ENCODE assay signal across 8 cellular contexts in the genomic region with DNA sequence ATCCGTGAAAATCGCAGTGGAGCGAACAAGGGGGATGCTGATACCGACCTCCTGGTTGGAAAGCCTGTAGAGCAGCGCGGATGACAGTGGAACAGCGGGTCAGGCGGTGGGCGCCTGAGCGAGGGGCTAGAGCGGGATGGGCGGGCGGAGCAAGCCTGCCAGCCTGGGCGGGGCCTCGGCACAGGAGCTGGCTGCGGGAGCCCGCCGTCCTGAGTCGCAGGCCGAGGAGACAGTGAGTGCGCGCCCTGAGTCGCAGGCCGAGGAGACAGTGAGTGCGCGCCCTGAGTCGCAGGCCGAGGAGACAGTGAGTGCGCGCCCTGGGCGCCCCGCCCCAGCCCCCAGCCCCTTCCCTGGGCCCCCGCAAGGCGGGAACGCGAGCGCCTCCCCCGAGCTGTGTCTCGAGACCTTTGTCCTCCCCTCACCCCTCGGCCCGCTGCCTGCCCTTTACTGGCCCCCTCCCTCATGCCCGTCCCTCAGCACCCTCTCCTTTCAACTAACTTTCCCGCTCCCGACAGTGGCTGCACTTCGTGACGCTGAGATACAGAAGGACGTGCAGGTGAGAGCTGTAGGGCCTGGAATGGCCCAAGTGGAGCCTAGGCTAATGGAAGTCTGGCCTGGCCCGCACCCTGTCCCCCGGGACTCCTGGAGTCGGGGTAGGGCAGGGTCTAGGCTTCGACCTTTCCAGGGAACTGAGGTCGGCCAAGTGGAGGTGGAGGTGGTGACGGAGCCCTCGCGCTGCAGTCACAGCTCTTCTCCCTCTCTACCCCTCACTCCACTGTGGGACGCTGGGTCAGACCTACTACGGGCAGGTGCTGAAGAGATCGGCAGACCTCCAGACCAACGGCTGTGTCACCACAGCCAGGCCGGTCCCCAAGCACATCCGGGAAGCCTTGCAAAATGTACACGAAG. TPM values are rescaled to one million over a fixed set of nuclear protein-coding genes. Genes with fewer than 3 reads are reported as not detected.
DNase-seq lines count a peak whose midpoint lies in the region; ATAC-seq and TF ChIP-seq lines count a peak whose summit lies in the region.

A gene with protein sequence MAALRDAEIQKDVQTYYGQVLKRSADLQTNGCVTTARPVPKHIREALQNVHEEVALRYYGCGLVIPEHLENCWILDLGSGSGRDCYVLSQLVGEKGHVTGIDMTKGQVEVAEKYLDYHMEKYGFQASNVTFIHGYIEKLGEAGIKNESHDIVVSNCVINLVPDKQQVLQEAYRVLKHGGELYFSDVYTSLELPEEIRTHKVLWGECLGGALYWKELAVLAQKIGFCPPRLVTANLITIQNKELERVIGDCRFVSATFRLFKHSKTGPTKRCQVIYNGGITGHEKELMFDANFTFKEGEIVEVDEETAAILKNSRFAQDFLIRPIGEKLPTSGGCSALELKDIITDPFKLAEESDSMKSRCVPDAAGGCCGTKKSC (plus strand): TSS at position 181 of the 909 bp plus-strand sequence. CDS start 123 bp downstream, at position 304.

- TF ChIP-seq EP300 in suprapubic skin (IDR thresholded peaks at IDR 0.05), result no peak

- H3K36me3 ChIP-seq in NT2/D1 (ENCODE audit: insufficient read depth, insufficient read length, low read length) (peaks cover 11% of the 10 kb centered on the region), lower lobe of right lung (peaks cover 7% of the 10 kb centered on the region), suprapubic skin (peaks cover 4% of the 10 kb centered on the region)

- H3K4me3 ChIP-seq in NT2/D1 (ENCODE audit: insufficient read length, low read depth) (peak within 1 kb of the TSS; percentile 55), lower lobe of right lung (peak within 1 kb of the TSS; percentile 57), suprapubic skin (peak within 1 kb of the TSS; percentile 60)

- H3K27me3 ChIP-seq in NT2/D1 (ENCODE audit: insufficient read depth, insufficient read length) (no peaks in the 10 kb centered on the region), lower lobe of right lung (ENCODE audit: low read depth) (peaks cover 11% of the 10 kb centered on the region), suprapubic skin (no peaks in the 10 kb centered on the region)

- ATAC-seq in lower lobe of right lung (peak; percentile 85 to 90), GM21423 (IDR thresholded peaks at IDR 0.05; ENCODE audit: unreplicated experiment) (no peak), GM21576 (IDR thresholded peaks at IDR 0.05; ENCODE audit: unreplicated experiment) (no peak)

- under 1% methylated on average over 27 of the region's 62 CpGs for WGBS in suprapubic skin

- H3K9me3 ChIP-seq in NT2/D1 (ENCODE audit: insufficient read depth, low read length) (no peaks in the 10 kb centered on the region), lower lobe of right lung (no peaks in the 10 kb centered on the region), suprapubic skin (no peaks in the 10 kb centered on the region)

- intact Hi-C loops in lower lobe of right lung (cut with DNase I), result no loop called here

- no peak for TF ChIP-seq POLR2A in suprapubic skin (IDR thresholded peaks at IDR 0.05)

- H3K27ac ChIP-seq in lower lobe of right lung (no peak within 1 kb of the TSS), suprapubic skin (peak within 1 kb of the TSS; percentile 4)

- TF ChIP-seq CTCF in lower lobe of right lung (IDR thresholded peaks at IDR 0.05), result no peak
- TF ChIP-seq CTCF in suprapubic skin (IDR thresholded peaks at IDR 0.05), result no peak

- H3K4me1 ChIP-seq in NT2/D1 (ENCODE audit: insufficient read depth, insufficient read length), result peaks cover 2% of the 10 kb centered on the region
- H3K4me1 ChIP-seq in lower lobe of right lung, result peaks cover 14% of the 10 kb centered on the region
- peaks cover 14% of the 10 kb centered on the region for H3K4me1 ChIP-seq in suprapubic skin

- peak; percentile 61 for DNase-seq in activated CD8-positive, alpha-beta memory T cell treated with anti-CD3 and anti-CD28 coated beads for 24 hours
- DNase-seq in activated CD8-positive, alpha-beta memory T cell treated with anti-CD3 and anti-CD28 coated beads, Interleukin-2, amount 50 U/mL, for 4 hours, result no peak
- DNase-seq in NT2/D1 (ENCODE audit: low read depth, low spot score), result no peak
- DNase-seq in dermis blood vessel endothelial cell, result peak; percentile 25
- no peak for DNase-seq in lower lobe of right lung
- DNase-seq in suprapubic skin (ENCODE audit: low spot score in 2 of 2), result no peak

- peak within 1 kb of the TSS; percentile 85 for H3K9ac ChIP-seq in NT2/D1 (ENCODE audit: insufficient read length, low read depth)

RNA-seq across cellular contexts. Expression of the gene that starts here (rescaled TPM):
- total RNA-seq in dermis blood vessel endothelial cell, result 1.2 and 2.0 TPM in 2 replicates
- total RNA-seq in lower lobe of right lung, result 1.9 TPM
- 1 to 10 TPM; 1.4 to 4.7 (median 3.6) TPM for total RNA-seq in suprapubic skin

Comparison
In these comparisons a context has a peak if more than half of its experiments do, and no peak if none do; other contexts are left out.
1. DNase-seq: peak in activated CD8-positive, alpha-beta memory T cell treated with anti-CD3 and anti-CD28 coated beads for 24 hours (single experiment) and dermis blood vessel endothelial cell (single experiment); none in activated CD8-positive, alpha-beta memory T cell treated with anti-CD3 and anti-CD28 coated beads, Interleukin-2, amount 50 U/mL, for 4 hours (single experiment), NT2/D1 (single experiment), lower lobe of right lung (single experiment) and suprapubic skin (0 of 2).
2. ATAC-seq: peak in lower lobe of right lung (2 of 2); none in GM21423 (single experiment) and GM21576 (single experiment).
3. Peak in every context shown above with its lines, with median percentiles within 50 percentile points of each other: H3K4me3 ChIP-seq.